In genomic region chr18:5097116-5097703, GRCh38 we compare ENCODE assay signal across 22 cellular contexts.
"Had no signal": no experiment of that assay in that cellular context is flagged by ENCODE, and none has a peak within 500 bp of the region (broad histone marks: within the 10 kb centered on the region; RNA-seq: fewer than 3 reads in every experiment).

No MANE protein-coding gene starts in this region.

- H3K27ac ChIP-seq: body of pancreas, epithelial cell of prostate, left ventricle myocardium inferior, prostate gland, right atrium auricular region, tibial nerve had no signal

- H3K36me3 ChIP-seq: left ventricle myocardium inferior, prostate gland, right atrium auricular region, tibial nerve had no signal

- H3K4me3 Mint-ChIP-seq: activated CD4-positive, alpha-beta memory T cell treated with anti-CD3 and anti-CD28 coated beads, Interleukin-2, amount 10 ng/mL, durations not matched to agents 7 days and 5 days; activated CD4-positive, alpha-beta T cell treated with anti-CD3 and anti-CD28 coated beads for 36 hours; activated CD8-positive, alpha-beta memory T cell treated with anti-CD3 and anti-CD28 coated beads, Interleukin-2, amount 10 ng/mL, durations not matched to agents 7 days and 5 days; activated naive CD8-positive, alpha-beta T cell treated with anti-CD3 and anti-CD28 coated beads for 36 hours; effector memory CD8-positive, alpha-beta T cell; naive B cell; neural crest cell; T-helper 2 cell treated with Interferon-gamma antibody and Interleukin-4, amounts not matched to agents 5 μg/mL and 100 μg/mL, for 36 hours had no signal

- DNase-seq: activated CD4-positive, alpha-beta memory T cell treated with anti-CD3 and anti-CD28 coated beads, Interleukin-2, amount 10 ng/mL, durations not matched to agents 7 days and 5 days; activated CD4-positive, alpha-beta T cell treated with anti-CD3 and anti-CD28 coated beads for 36 hours; activated CD8-positive, alpha-beta memory T cell treated with anti-CD3 and anti-CD28 coated beads, Interleukin-2, amount 10 ng/mL, durations not matched to agents 7 days and 5 days; activated naive CD8-positive, alpha-beta T cell treated with anti-CD3 and anti-CD28 coated beads for 36 hours; amniotic stem cell; body of pancreas; caudate nucleus; effector memory CD8-positive, alpha-beta T cell; foreskin fibroblast; hippocampal formation; left ventricle myocardium inferior; mammary epithelial cell; naive B cell; stimulated activated naive CD8-positive, alpha-beta T cell treated with anti-CD3 and anti-CD28 coated beads, Interleukin-15, Interleukin-2, amounts not matched to agents 100 U/mL and 50 U/mL, for 24 hours; substantia nigra had no signal

- H3K4me3 ChIP-seq: body of pancreas, left ventricle myocardium inferior, prostate gland, right atrium auricular region, tibial nerve had no signal

- FAIRE-seq: TTC549 had no signal

- H3K9me3 Mint-ChIP-seq: activated CD4-positive, alpha-beta memory T cell treated with anti-CD3 and anti-CD28 coated beads, Interleukin-2, amount 10 ng/mL, durations not matched to agents 7 days and 5 days; effector memory CD8-positive, alpha-beta T cell; neural crest cell; T-helper 2 cell treated with Interferon-gamma antibody and Interleukin-4, amounts not matched to agents 5 μg/mL and 100 μg/mL, for 36 hours had no signal

- H3K4me1 Mint-ChIP-seq: activated CD4-positive, alpha-beta memory T cell treated with anti-CD3 and anti-CD28 coated beads, Interleukin-2, amount 10 ng/mL, durations not matched to agents 7 days and 5 days; activated CD4-positive, alpha-beta T cell treated with anti-CD3 and anti-CD28 coated beads for 36 hours; activated CD8-positive, alpha-beta memory T cell treated with anti-CD3 and anti-CD28 coated beads, Interleukin-2, amount 10 ng/mL, durations not matched to agents 7 days and 5 days; activated naive CD8-positive, alpha-beta T cell treated with anti-CD3 and anti-CD28 coated beads for 36 hours; naive B cell; neural crest cell had no signal

- H3K4me1 ChIP-seq: body of pancreas, left ventricle myocardium inferior, prostate gland, right atrium auricular region, tibial nerve had no signal

- H3K9me3 ChIP-seq: body of pancreas, prostate gland, right atrium auricular region, tibial nerve had no signal

- H3K36me3 Mint-ChIP-seq: activated CD8-positive, alpha-beta memory T cell treated with anti-CD3 and anti-CD28 coated beads, Interleukin-2, amount 10 ng/mL, durations not matched to agents 7 days and 5 days; activated naive CD8-positive, alpha-beta T cell treated with anti-CD3 and anti-CD28 coated beads for 36 hours; naive B cell had no signal

- H3K27ac Mint-ChIP-seq: activated CD4-positive, alpha-beta memory T cell treated with anti-CD3 and anti-CD28 coated beads, Interleukin-2, amount 10 ng/mL, durations not matched to agents 7 days and 5 days; activated CD4-positive, alpha-beta T cell treated with anti-CD3 and anti-CD28 coated beads for 36 hours; activated CD8-positive, alpha-beta memory T cell treated with anti-CD3 and anti-CD28 coated beads, Interleukin-2, amount 10 ng/mL, durations not matched to agents 7 days and 5 days; activated naive CD8-positive, alpha-beta T cell treated with anti-CD3 and anti-CD28 coated beads for 36 hours; effector memory CD8-positive, alpha-beta T cell; naive B cell; T-helper 2 cell treated with Interferon-gamma antibody and Interleukin-4, amounts not matched to agents 5 μg/mL and 100 μg/mL, for 36 hours had no signal

- H3K27me3 Mint-ChIP-seq: activated CD4-positive, alpha-beta memory T cell treated with anti-CD3 and anti-CD28 coated beads, Interleukin-2, amount 10 ng/mL, durations not matched to agents 7 days and 5 days; activated CD8-positive, alpha-beta memory T cell treated with anti-CD3 and anti-CD28 coated beads, Interleukin-2, amount 10 ng/mL, durations not matched to agents 7 days and 5 days had no signal

- ATAC-seq: activated CD4-positive, alpha-beta T cell treated with anti-CD3 and anti-CD28 coated beads for 36 hours; activated CD8-positive, alpha-beta memory T cell treated with anti-CD3 and anti-CD28 coated beads, Interleukin-2, amount 10 ng/mL, durations not matched to agents 7 days and 5 days; body of pancreas; effector memory CD8-positive, alpha-beta T cell; stimulated activated naive CD8-positive, alpha-beta T cell treated with anti-CD3 and anti-CD28 coated beads, Interleukin-15, Interleukin-2, amounts not matched to agents 100 U/mL and 50 U/mL, for 24 hours had no signal

- H3K27me3 ChIP-seq: body of pancreas, right atrium auricular region, tibial nerve had no signal
